In the genomic region with DNA sequence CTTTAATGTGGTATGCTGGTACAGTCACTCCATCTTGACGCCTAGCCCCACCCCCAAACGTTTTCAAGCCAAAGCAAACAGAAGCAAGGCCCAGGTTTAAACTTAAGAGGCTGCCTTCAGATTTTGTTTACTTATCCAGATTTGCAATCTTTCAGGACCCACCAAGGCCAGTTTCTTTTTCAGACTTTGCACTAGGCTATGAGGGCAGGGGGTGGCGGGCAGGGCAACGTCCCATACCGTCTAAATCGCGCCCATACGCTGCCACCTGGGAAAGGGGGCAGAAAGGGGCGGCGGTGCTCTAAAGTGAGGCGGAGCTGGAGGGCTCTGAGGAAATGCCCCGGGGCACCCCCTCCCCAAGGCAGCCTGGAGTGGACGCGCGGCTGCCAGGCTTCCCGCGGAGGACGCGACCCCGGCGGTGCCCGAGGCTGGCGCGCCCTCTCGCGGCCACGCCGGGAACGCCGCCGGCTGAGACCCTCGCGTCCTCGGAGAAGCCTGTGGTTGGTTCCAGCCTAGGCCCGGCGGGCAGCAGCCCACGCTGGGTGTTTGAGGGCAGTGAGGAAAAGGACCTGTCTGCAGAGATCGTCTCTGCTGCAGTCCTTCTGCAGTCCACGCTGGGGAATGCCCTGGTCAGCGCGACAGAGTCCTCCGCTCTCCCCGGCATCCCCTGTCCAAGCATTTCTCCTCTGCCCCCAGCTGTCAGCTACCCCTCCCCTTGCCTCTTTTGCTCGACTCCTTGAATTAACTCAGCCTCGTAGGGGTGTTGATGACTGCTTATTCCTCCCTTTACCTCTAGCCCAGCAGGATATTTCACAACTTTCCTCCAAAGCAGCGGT, we compare ENCODE assay signal across 1 cellular context.
TF ChIP-seq lines count a peak whose summit lies in the region.

No MANE protein-coding gene starts in this region.

TF ChIP-seq in WTC11, 78 proteins besides CTCF, POLR2A, EP300 and RAD21 (continued from another document):
- TF ChIP-seq, protein P1, sequence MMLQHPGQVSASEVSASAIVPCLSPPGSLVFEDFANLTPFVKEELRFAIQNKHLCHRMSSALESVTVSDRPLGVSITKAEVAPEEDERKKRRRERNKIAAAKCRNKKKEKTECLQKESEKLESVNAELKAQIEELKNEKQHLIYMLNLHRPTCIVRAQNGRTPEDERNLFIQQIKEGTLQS (CRISPR knock-in tag; conservative IDR thresholded peaks at IDR 0.05) = no peak
- TF ChIP-seq, protein P2, sequence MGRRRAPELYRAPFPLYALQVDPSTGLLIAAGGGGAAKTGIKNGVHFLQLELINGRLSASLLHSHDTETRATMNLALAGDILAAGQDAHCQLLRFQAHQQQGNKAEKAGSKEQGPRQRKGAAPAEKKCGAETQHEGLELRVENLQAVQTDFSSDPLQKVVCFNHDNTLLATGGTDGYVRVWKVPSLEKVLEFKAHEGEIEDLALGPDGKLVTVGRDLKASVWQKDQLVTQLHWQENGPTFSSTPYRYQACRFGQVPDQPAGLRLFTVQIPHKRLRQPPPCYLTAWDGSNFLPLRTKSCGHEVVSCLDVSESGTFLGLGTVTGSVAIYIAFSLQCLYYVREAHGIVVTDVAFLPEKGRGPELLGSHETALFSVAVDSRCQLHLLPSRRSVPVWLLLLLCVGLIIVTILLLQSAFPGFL (CRISPR knock-in tag; IDR thresholded peaks at IDR 0.05; ENCODE audit: borderline replicate concordance) = no peak
- TF ChIP-seq, protein P3, sequence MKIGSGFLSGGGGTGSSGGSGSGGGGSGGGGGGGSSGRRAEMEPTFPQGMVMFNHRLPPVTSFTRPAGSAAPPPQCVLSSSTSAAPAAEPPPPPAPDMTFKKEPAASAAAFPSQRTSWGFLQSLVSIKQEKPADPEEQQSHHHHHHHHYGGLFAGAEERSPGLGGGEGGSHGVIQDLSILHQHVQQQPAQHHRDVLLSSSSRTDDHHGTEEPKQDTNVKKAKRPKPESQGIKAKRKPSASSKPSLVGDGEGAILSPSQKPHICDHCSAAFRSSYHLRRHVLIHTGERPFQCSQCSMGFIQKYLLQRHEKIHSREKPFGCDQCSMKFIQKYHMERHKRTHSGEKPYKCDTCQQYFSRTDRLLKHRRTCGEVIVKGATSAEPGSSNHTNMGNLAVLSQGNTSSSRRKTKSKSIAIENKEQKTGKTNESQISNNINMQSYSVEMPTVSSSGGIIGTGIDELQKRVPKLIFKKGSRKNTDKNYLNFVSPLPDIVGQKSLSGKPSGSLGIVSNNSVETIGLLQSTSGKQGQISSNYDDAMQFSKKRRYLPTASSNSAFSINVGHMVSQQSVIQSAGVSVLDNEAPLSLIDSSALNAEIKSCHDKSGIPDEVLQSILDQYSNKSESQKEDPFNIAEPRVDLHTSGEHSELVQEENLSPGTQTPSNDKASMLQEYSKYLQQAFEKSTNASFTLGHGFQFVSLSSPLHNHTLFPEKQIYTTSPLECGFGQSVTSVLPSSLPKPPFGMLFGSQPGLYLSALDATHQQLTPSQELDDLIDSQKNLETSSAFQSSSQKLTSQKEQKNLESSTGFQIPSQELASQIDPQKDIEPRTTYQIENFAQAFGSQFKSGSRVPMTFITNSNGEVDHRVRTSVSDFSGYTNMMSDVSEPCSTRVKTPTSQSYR (CRISPR knock-in tag; IDR thresholded peaks at IDR 0.05) = no peak
- TF ChIP-seq, protein P4, sequence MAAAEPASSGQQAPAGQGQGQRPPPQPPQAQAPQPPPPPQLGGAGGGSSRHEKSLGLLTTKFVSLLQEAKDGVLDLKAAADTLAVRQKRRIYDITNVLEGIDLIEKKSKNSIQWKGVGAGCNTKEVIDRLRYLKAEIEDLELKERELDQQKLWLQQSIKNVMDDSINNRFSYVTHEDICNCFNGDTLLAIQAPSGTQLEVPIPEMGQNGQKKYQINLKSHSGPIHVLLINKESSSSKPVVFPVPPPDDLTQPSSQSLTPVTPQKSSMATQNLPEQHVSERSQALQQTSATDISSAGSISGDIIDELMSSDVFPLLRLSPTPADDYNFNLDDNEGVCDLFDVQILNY (CRISPR knock-in tag; IDR thresholded peaks at IDR 0.05) = peak; percentile 65; the same call in 1 of the 2 replicates
- peak; percentile 47; the same call in 1 of the 2 replicates for TF ChIP-seq GABPB1 (CRISPR knock-in tag; IDR thresholded peaks at IDR 0.05)
- TF ChIP-seq, protein P5, sequence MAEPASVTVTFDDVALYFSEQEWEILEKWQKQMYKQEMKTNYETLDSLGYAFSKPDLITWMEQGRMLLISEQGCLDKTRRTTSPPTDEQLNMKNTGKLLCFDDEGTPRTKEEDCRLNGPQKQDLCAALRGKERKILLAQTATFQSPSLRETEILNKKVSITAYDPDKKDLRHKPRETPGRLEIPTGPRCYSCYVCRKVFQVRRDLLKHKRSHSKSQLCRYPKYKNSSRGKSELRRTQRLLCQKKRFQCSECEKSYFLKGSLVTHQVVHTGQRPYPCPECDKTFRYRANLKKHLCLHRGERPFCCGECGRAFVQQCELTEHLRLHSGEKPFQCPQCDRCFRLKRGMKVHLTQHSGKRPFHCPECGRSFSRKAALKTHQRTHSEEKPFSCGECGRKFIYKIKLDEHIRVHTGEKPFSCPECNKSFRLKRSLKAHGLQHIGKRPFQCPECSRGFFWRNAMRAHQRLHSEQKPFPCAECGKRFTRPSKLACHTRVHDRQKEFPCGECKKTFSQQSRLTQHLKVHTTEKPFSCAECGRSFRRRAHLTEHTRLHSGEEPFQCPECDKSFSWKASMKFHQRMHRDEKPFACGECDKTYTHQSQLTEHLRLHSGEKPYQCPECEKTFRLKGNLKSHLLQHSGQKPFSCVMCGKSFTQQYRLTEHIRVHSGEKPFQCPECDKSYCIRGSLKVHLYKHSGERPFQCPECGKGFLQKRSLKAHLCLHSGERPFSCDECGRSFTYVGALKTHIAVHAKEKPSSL (CRISPR knock-in tag; conservative IDR thresholded peaks at IDR 0.05) = no peak
